Comparison of ENCODE assay signal across 14 cellular contexts in genomic region chr5:14741131-14741530, GRCh38.
"Had no signal": no experiment of that assay in that cellular context is flagged by ENCODE, and none has a peak within 500 bp of the region (broad histone marks: within the 10 kb centered on the region; RNA-seq: fewer than 3 reads in every experiment).

No MANE protein-coding gene starts in this region.

- H3K27me3 Mint-ChIP-seq: activated naive CD4-positive, alpha-beta T cell treated with anti-CD3 and anti-CD28 coated beads, Interleukin-2, amount 50 U/mL, for 24 hours; natural killer cell treated with Interleukin-12 subunit alpha and Interleukin-12 subunit beta and Interleukin-15 and Interleukin-18, amount 100 ng/mL, for 72 hours; stimulated activated naive B cell treated with anti-CD40 and anti-IgM and Interleukin-4, amounts not matched to agents 10 μg/mL and 1 μg/mL and 100 μg/mL, for 72 hours had no signal

- H3K4me3 Mint-ChIP-seq: activated naive CD4-positive, alpha-beta T cell treated with anti-CD3 and anti-CD28 coated beads, Interleukin-2, amount 50 U/mL, for 24 hours; activated T-cell treated with anti-CD3 and anti-CD28 coated beads, Interleukin-2, amount 50 U/mL, for 4 hours; natural killer cell treated with Interleukin-12 subunit alpha and Interleukin-12 subunit beta and Interleukin-15 and Interleukin-18, amount 100 ng/mL, for 72 hours; stimulated activated naive B cell treated with anti-CD40 and anti-IgM and Interleukin-4, amounts not matched to agents 10 μg/mL and 1 μg/mL and 100 μg/mL, for 72 hours had no signal

- ATAC-seq: activated CD4-positive, CD25-positive, alpha-beta regulatory T cell treated with anti-CD3 and anti-CD28 coated beads, Interleukin-2, amount 50 U/mL, for 24 hours; mucosa of descending colon; natural killer cell treated with Interleukin-12 subunit alpha and Interleukin-12 subunit beta and Interleukin-15 and Interleukin-18, amount 100 ng/mL, for 72 hours; stimulated activated naive B cell treated with anti-CD40 and anti-IgM and Interleukin-4, amounts not matched to agents 10 μg/mL and 1 μg/mL and 100 μg/mL, for 72 hours had no signal

- DNase-seq: activated CD4-positive, alpha-beta T cell treated with anti-CD3 and anti-CD28 coated beads, Interleukin-2, amount 50 U/mL, for 4 hours; activated effector memory CD4-positive, alpha-beta T cell treated with anti-CD3 and anti-CD28 coated beads, Interleukin-2, amount 50 U/mL, for 16 hours; activated T-cell treated with anti-CD3 and anti-CD28 coated beads, Interleukin-2, amount 50 U/mL, for 4 hours; amniotic stem cell; caudate nucleus; hippocampal formation; left ventricle myocardium inferior; mucosa of descending colon; retina; stimulated activated naive B cell treated with anti-CD40 and anti-IgM and Interleukin-4, amounts not matched to agents 10 μg/mL and 1 μg/mL and 100 μg/mL, for 72 hours had no signal

- H3K4me3 ChIP-seq: left ventricle myocardium inferior, mucosa of descending colon, tibial artery had no signal

- H3K9me3 Mint-ChIP-seq: activated naive CD4-positive, alpha-beta T cell treated with anti-CD3 and anti-CD28 coated beads, Interleukin-2, amount 50 U/mL, for 24 hours; activated T-cell treated with anti-CD3 and anti-CD28 coated beads, Interleukin-2, amount 50 U/mL, for 4 hours; natural killer cell treated with Interleukin-12 subunit alpha and Interleukin-12 subunit beta and Interleukin-15 and Interleukin-18, amount 100 ng/mL, for 72 hours; stimulated activated naive B cell treated with anti-CD40 and anti-IgM and Interleukin-4, amounts not matched to agents 10 μg/mL and 1 μg/mL and 100 μg/mL, for 72 hours had no signal

- H3K27me3 ChIP-seq: tibial artery had no signal

- H3K9me3 ChIP-seq: left ventricle myocardium inferior, mucosa of descending colon, tibial artery had no signal

- H3K27ac Mint-ChIP-seq: natural killer cell treated with Interleukin-12 subunit alpha and Interleukin-12 subunit beta and Interleukin-15 and Interleukin-18, amount 100 ng/mL, for 72 hours; stimulated activated naive B cell treated with anti-CD40 and anti-IgM and Interleukin-4, amounts not matched to agents 10 μg/mL and 1 μg/mL and 100 μg/mL, for 72 hours had no signal
